17 cellular contexts compared by ENCODE assay signal in the genomic region with DNA sequence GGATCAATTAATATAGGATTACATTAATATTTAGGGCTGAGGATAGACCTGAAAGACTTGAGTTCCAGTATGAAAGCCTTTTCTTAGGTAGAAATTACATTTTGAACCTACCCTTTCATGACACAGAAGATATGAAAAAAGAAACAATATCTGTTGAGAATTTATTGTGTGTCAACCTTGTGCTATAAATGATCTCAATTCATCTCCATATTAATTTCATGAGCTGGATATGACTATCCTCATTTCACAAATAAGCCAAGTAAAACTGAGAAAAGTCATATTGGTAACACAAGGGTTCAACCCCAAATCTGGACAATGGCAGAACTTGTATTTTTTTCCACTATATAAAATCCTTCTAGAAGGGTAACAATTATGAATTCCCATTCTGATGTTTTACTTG.
DNase-seq lines count a peak whose midpoint lies in the region; ATAC-seq lines count a peak whose summit lies in the region.
"Had no signal": no experiment of that assay in that cellular context is flagged by ENCODE, and none has a peak within 500 bp of the region (broad histone marks: within the 10 kb centered on the region; RNA-seq: fewer than 3 reads in every experiment).

No MANE protein-coding gene starts in this region.

- H3K4me1 Mint-ChIP-seq in activated CD4-positive, alpha-beta T cell treated with anti-CD3 and anti-CD28 coated beads for 36 hours: peaks cover 7% of the 10 kb centered on the region
- no peaks in the 10 kb centered on the region for H3K4me1 Mint-ChIP-seq in activated T-cell treated with anti-CD3 and anti-CD28 coated beads, Interleukin-2, amount 50 U/mL, for 4 hours (ENCODE audit: low read depth)
- H3K4me1 Mint-ChIP-seq in activated naive CD4-positive, alpha-beta T cell treated with anti-CD3 and anti-CD28 coated beads for 36 hours (ENCODE audit: low read depth): peaks cover 4% of the 10 kb centered on the region
- H3K4me1 Mint-ChIP-seq in stimulated activated effector memory CD8-positive, alpha-beta T cell treated with anti-CD3 and anti-CD28 coated beads, Interleukin-12 subunit alpha, Interleukin-12 subunit beta, amount 100 ng/mL, for 72 hours: peaks cover 10% of the 10 kb centered on the region
- H3K4me1 Mint-ChIP-seq: B cell had no signal

- H3K36me3 Mint-ChIP-seq in activated CD4-positive, alpha-beta T cell treated with anti-CD3 and anti-CD28 coated beads for 36 hours (ENCODE audit: low read depth): peaks cover 34% of the 10 kb centered on the region
- peaks cover 40% of the 10 kb centered on the region for H3K36me3 Mint-ChIP-seq in activated T-cell treated with anti-CD3 and anti-CD28 coated beads, Interleukin-2, amount 50 U/mL, for 4 hours (ENCODE audit: insufficient read depth)
- H3K36me3 Mint-ChIP-seq in activated naive CD4-positive, alpha-beta T cell treated with anti-CD3 and anti-CD28 coated beads, Interleukin-2, amount 50 U/mL, for 72 hours: peaks cover 15 to 49% of the 10 kb centered on the region in 2 donors
- H3K36me3 Mint-ChIP-seq in activated naive CD4-positive, alpha-beta T cell treated with anti-CD3 and anti-CD28 coated beads for 36 hours (ENCODE audit: low read depth): peaks cover 24% of the 10 kb centered on the region
- H3K36me3 Mint-ChIP-seq in stimulated activated effector memory CD8-positive, alpha-beta T cell treated with anti-CD3 and anti-CD28 coated beads, Interleukin-12 subunit alpha, Interleukin-12 subunit beta, amount 100 ng/mL, for 72 hours: peaks cover 40% of the 10 kb centered on the region

- H3K27me3 Mint-ChIP-seq in activated CD4-positive, alpha-beta T cell treated with anti-CD3 and anti-CD28 coated beads for 36 hours: no peaks in the 10 kb centered on the region
- no peaks in the 10 kb centered on the region for H3K27me3 Mint-ChIP-seq in activated T-cell treated with anti-CD3 and anti-CD28 coated beads, Interleukin-2, amount 50 U/mL, for 4 hours (ENCODE audit: low read depth)
- H3K27me3 Mint-ChIP-seq in activated naive CD4-positive, alpha-beta T cell treated with anti-CD3 and anti-CD28 coated beads for 36 hours (ENCODE audit: low read depth): no peaks in the 10 kb centered on the region
- H3K27me3 Mint-ChIP-seq: B cell; CD4-positive, alpha-beta T cell had no signal

- peaks cover 15% of the 10 kb centered on the region for H3K9me3 Mint-ChIP-seq in activated CD4-positive, alpha-beta T cell treated with anti-CD3 and anti-CD28 coated beads for 36 hours (ENCODE audit: low read depth)
- peaks cover 32% of the 10 kb centered on the region for H3K9me3 Mint-ChIP-seq in activated T-cell treated with anti-CD3 and anti-CD28 coated beads, Interleukin-2, amount 50 U/mL, for 4 hours
- peaks cover 17 to 27% of the 10 kb centered on the region in 2 donors for H3K9me3 Mint-ChIP-seq in activated naive CD4-positive, alpha-beta T cell treated with anti-CD3 and anti-CD28 coated beads, Interleukin-2, amount 50 U/mL, for 72 hours
- H3K9me3 Mint-ChIP-seq in activated naive CD4-positive, alpha-beta T cell treated with anti-CD3 and anti-CD28 coated beads for 36 hours: peaks cover 20% of the 10 kb centered on the region
- H3K9me3 Mint-ChIP-seq in stimulated activated effector memory CD8-positive, alpha-beta T cell treated with anti-CD3 and anti-CD28 coated beads, Interleukin-12 subunit alpha, Interleukin-12 subunit beta, amount 100 ng/mL, for 72 hours: peaks cover 12% of the 10 kb centered on the region

- H3K27ac Mint-ChIP-seq in activated CD4-positive, alpha-beta T cell treated with anti-CD3 and anti-CD28 coated beads for 36 hours: no peak overlapping the region
- H3K27ac Mint-ChIP-seq in activated naive CD4-positive, alpha-beta T cell treated with anti-CD3 and anti-CD28 coated beads, Interleukin-2, amount 50 U/mL, for 72 hours: no peak overlapping the region
- H3K27ac Mint-ChIP-seq in activated naive CD4-positive, alpha-beta T cell treated with anti-CD3 and anti-CD28 coated beads for 36 hours: no peak overlapping the region
- H3K27ac Mint-ChIP-seq in stimulated activated effector memory CD8-positive, alpha-beta T cell treated with anti-CD3 and anti-CD28 coated beads, Interleukin-12 subunit alpha, Interleukin-12 subunit beta, amount 100 ng/mL, for 72 hours: no peak overlapping the region
- H3K27ac Mint-ChIP-seq: B cell; CD4-positive, alpha-beta T cell; CD8-positive, alpha-beta T cell had no signal

- POLR2A ChIA-PET in activated CD4-positive, alpha-beta T cell treated with anti-CD3 and anti-CD28 coated beads for 36 hours (lab: Charles Lee): no interaction called here

- CTCF ChIA-PET in activated CD4-positive, alpha-beta T cell treated with anti-CD3 and anti-CD28 coated beads for 36 hours (lab: Charles Lee): interaction anchor here (0.7 to 1.6 kb wide), 2 partner anchors 37 to 44 kb away, joined by 3 to 4 read pairs; no protein-coding TSS in a partner anchor
- CTCF ChIA-PET in activated naive CD4-positive, alpha-beta T cell treated with anti-CD3 and anti-CD28 coated beads for 36 hours (lab: Charles Lee): no interaction called here

- no peak overlapping the region for H3K4me3 Mint-ChIP-seq in activated CD4-positive, alpha-beta T cell treated with anti-CD3 and anti-CD28 coated beads for 36 hours
- no peak overlapping the region for H3K4me3 Mint-ChIP-seq in activated T-cell treated with anti-CD3 and anti-CD28 coated beads, Interleukin-2, amount 50 U/mL, for 4 hours
- no peak overlapping the region for H3K4me3 Mint-ChIP-seq in activated naive CD4-positive, alpha-beta T cell treated with anti-CD3 and anti-CD28 coated beads for 36 hours
- no peak overlapping the region for H3K4me3 Mint-ChIP-seq in stimulated activated effector memory CD8-positive, alpha-beta T cell treated with anti-CD3 and anti-CD28 coated beads, Interleukin-12 subunit alpha, Interleukin-12 subunit beta, amount 100 ng/mL, for 72 hours
- H3K4me3 Mint-ChIP-seq: B cell; CD4-positive, alpha-beta T cell; CD8-positive, alpha-beta T cell had no signal

- intact Hi-C loops in activated CD4-positive, alpha-beta T cell treated with anti-CD3 and anti-CD28 coated beads for 36 hours (cut with DNase I, micrococcal nuclease): no loop called here
- intact Hi-C loops in activated naive CD4-positive, alpha-beta T cell treated with anti-CD3 and anti-CD28 coated beads for 36 hours (cut with micrococcal nuclease): no loop called here

- no peak for DNase-seq in activated CD4-positive, alpha-beta T cell treated with anti-CD3 and anti-CD28 coated beads for 36 hours
- no peak for DNase-seq in activated CD4-positive, alpha-beta T cell treated with anti-CD3 and anti-CD28 coated beads, Interleukin-2, amount 50 U/mL, for 4 hours
- no peak for DNase-seq in activated T-cell treated with anti-CD3 and anti-CD28 coated beads, Interleukin-2, amount 50 U/mL, for 4 hours
- no peak for DNase-seq in activated T-cell treated with anti-CD3 and anti-CD28 coated beads, Interleukin-2, amount 50 U/mL, for 48 hours
- no peak for DNase-seq in activated naive CD4-positive, alpha-beta T cell treated with anti-CD3 and anti-CD28 coated beads, Interleukin-2, amount 50 U/mL, for 72 hours (ENCODE audit: low spot score in 2 of 2)
- no peak for DNase-seq in activated naive CD4-positive, alpha-beta T cell treated with anti-CD3 and anti-CD28 coated beads for 36 hours
- DNase-seq in stimulated activated effector memory CD8-positive, alpha-beta T cell treated with anti-CD3 and anti-CD28 coated beads, Interleukin-12 subunit alpha, Interleukin-12 subunit beta, amount 100 ng/mL, for 72 hours (ENCODE audit: low spot score in 2 of 2): no peak
- no peak for DNase-seq in iPS-NIHi11 (ENCODE audit: low spot score)
- DNase-seq: AML-193; Caco-2; Calu3; CD4-positive, alpha-beta T cell; CD8-positive, alpha-beta T cell; DMS79 treated with DMSO at 0.1 percent for 48 hours; GF-D8 had no signal

- peak; percentile 73 for ATAC-seq in activated CD4-positive, alpha-beta T cell treated with anti-CD3 and anti-CD28 coated beads for 36 hours
- ATAC-seq in activated T-cell treated with anti-CD3 and anti-CD28 coated beads, Interleukin-2, amount 50 U/mL, for 4 hours: peak; percentile 34 to 65
- ATAC-seq in activated naive CD4-positive, alpha-beta T cell treated with anti-CD3 and anti-CD28 coated beads, Interleukin-2, amount 50 U/mL, for 72 hours: peak; percentile 37 to 84
- ATAC-seq in stimulated activated effector memory CD8-positive, alpha-beta T cell treated with anti-CD3 and anti-CD28 coated beads, Interleukin-12 subunit alpha, Interleukin-12 subunit beta, amount 100 ng/mL, for 72 hours: peak; percentile 87
- ATAC-seq: A549; CD8-positive, alpha-beta T cell had no signal
